In genomic region chr20:11041396-11041795, GRCh38 we compare ENCODE assay signal across 15 cellular contexts.
"Had no signal": no experiment of that assay in that cellular context is flagged by ENCODE, and none has a peak within 500 bp of the region (broad histone marks: within the 10 kb centered on the region; RNA-seq: fewer than 3 reads in every experiment).

No MANE protein-coding gene starts in this region.

- H3K9me3 ChIP-seq: tibial artery had no signal

- DNase-seq: activated CD4-positive, alpha-beta T cell treated with anti-CD3 and anti-CD28 coated beads, Interleukin-2, amount 50 U/mL, for 4 hours; activated CD4-positive, CD25-positive, alpha-beta regulatory T cell treated with anti-CD3 and anti-CD28 coated beads, Interleukin-2, amount 50 U/mL, for 72 hours; activated naive CD4-positive, alpha-beta T cell treated with Interleukin-2 at 50 U/mL for 16 hours; activated T-cell treated with anti-CD3 and anti-CD28 coated beads for 4 hours; aorta; erythroblast; hippocampal formation; mesendoderm; retina; stimulated activated CD4-positive, alpha-beta T cell treated with anti-CD3 and anti-CD28 coated beads, Interleukin-2, amount 100 ng/mL, for 48 hours; tibial artery had no signal

- ATAC-seq: activated T-helper 17 cell treated with anti-CD3 and anti-CD28 coated beads, Interleukin-2, amount 50 U/mL, for 72 hours; natural killer cell treated with Interleukin-12 subunit alpha and Interleukin-12 subunit beta and Interleukin-15 and Interleukin-18, amount 100 ng/mL, for 72 hours; stimulated activated memory B cell treated with anti-CD40 and anti-IgM and Interleukin-4, amounts not matched to agents 10 μg/mL and 1 μg/mL and 100 μg/mL, for 72 hours had no signal

- H3K27me3 Mint-ChIP-seq: natural killer cell treated with Interleukin-12 subunit alpha and Interleukin-12 subunit beta and Interleukin-15 and Interleukin-18, amount 100 ng/mL, for 72 hours; stimulated activated memory B cell treated with anti-CD40 and anti-IgM and Interleukin-4, amounts not matched to agents 10 μg/mL and 1 μg/mL and 100 μg/mL, for 72 hours had no signal

- H3K36me3 ChIP-seq: cardiac muscle cell, tibial artery had no signal

- H3K27me3 ChIP-seq: cardiac muscle cell, tibial artery had no signal

- H3K4me3 ChIP-seq: cardiac muscle cell, tibial artery had no signal

- H3K36me3 Mint-ChIP-seq: natural killer cell treated with Interleukin-12 subunit alpha and Interleukin-12 subunit beta and Interleukin-15 and Interleukin-18, amount 100 ng/mL, for 72 hours; stimulated activated memory B cell treated with anti-CD40 and anti-IgM and Interleukin-4, amounts not matched to agents 10 μg/mL and 1 μg/mL and 100 μg/mL, for 72 hours had no signal

- H3K27ac Mint-ChIP-seq: activated T-helper 17 cell treated with anti-CD3 and anti-CD28 coated beads, Interleukin-2, amount 50 U/mL, for 72 hours; natural killer cell treated with Interleukin-12 subunit alpha and Interleukin-12 subunit beta and Interleukin-15 and Interleukin-18, amount 100 ng/mL, for 72 hours; stimulated activated memory B cell treated with anti-CD40 and anti-IgM and Interleukin-4, amounts not matched to agents 10 μg/mL and 1 μg/mL and 100 μg/mL, for 72 hours had no signal

- H3K4me3 Mint-ChIP-seq: activated T-helper 17 cell treated with anti-CD3 and anti-CD28 coated beads, Interleukin-2, amount 50 U/mL, for 72 hours; natural killer cell treated with Interleukin-12 subunit alpha and Interleukin-12 subunit beta and Interleukin-15 and Interleukin-18, amount 100 ng/mL, for 72 hours; stimulated activated memory B cell treated with anti-CD40 and anti-IgM and Interleukin-4, amounts not matched to agents 10 μg/mL and 1 μg/mL and 100 μg/mL, for 72 hours had no signal

- H3K27ac ChIP-seq: cardiac muscle cell, tibial artery had no signal

- H3K4me1 Mint-ChIP-seq: activated T-helper 17 cell treated with anti-CD3 and anti-CD28 coated beads, Interleukin-2, amount 50 U/mL, for 72 hours; stimulated activated memory B cell treated with anti-CD40 and anti-IgM and Interleukin-4, amounts not matched to agents 10 μg/mL and 1 μg/mL and 100 μg/mL, for 72 hours had no signal
